1 cellular context compared by ENCODE assay signal in the genomic region with DNA sequence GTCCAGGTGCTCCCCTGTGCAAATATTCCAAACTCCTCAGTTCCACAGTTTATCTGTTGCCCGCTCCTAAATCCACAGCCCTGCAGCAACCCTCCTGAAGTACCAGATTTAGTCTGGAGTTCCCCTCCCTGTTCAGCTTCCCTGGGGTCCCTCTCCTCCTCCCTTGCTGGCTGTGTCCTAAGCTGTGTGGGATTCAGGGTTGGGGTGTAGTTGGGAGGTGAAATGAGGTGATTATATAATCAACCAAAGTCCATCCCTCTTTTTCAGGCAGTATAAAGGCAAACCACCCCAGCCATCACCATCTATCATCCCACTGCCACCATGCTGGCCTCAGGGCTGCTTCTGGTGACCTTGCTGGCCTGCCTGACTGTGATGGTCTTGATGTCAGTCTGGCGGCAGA.
TF ChIP-seq lines count a peak whose summit lies in the region.

A gene with protein sequence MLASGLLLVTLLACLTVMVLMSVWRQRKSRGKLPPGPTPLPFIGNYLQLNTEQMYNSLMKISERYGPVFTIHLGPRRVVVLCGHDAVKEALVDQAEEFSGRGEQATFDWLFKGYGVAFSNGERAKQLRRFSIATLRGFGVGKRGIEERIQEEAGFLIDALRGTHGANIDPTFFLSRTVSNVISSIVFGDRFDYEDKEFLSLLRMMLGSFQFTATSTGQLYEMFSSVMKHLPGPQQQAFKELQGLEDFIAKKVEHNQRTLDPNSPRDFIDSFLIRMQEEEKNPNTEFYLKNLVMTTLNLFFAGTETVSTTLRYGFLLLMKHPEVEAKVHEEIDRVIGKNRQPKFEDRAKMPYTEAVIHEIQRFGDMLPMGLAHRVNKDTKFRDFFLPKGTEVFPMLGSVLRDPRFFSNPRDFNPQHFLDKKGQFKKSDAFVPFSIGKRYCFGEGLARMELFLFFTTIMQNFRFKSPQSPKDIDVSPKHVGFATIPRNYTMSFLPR (plus strand): TSS at position 301 of the 400 bp plus-strand sequence. CDS start 21 bp downstream, at position 322.

TF ChIP-seq in WTC11, 78 proteins besides CTCF, POLR2A, EP300 and RAD21 (continued from another document):
- TF ChIP-seq, protein P1, sequence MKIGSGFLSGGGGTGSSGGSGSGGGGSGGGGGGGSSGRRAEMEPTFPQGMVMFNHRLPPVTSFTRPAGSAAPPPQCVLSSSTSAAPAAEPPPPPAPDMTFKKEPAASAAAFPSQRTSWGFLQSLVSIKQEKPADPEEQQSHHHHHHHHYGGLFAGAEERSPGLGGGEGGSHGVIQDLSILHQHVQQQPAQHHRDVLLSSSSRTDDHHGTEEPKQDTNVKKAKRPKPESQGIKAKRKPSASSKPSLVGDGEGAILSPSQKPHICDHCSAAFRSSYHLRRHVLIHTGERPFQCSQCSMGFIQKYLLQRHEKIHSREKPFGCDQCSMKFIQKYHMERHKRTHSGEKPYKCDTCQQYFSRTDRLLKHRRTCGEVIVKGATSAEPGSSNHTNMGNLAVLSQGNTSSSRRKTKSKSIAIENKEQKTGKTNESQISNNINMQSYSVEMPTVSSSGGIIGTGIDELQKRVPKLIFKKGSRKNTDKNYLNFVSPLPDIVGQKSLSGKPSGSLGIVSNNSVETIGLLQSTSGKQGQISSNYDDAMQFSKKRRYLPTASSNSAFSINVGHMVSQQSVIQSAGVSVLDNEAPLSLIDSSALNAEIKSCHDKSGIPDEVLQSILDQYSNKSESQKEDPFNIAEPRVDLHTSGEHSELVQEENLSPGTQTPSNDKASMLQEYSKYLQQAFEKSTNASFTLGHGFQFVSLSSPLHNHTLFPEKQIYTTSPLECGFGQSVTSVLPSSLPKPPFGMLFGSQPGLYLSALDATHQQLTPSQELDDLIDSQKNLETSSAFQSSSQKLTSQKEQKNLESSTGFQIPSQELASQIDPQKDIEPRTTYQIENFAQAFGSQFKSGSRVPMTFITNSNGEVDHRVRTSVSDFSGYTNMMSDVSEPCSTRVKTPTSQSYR (CRISPR knock-in tag; IDR thresholded peaks at IDR 0.05) = no peak
- TF ChIP-seq, protein P2, sequence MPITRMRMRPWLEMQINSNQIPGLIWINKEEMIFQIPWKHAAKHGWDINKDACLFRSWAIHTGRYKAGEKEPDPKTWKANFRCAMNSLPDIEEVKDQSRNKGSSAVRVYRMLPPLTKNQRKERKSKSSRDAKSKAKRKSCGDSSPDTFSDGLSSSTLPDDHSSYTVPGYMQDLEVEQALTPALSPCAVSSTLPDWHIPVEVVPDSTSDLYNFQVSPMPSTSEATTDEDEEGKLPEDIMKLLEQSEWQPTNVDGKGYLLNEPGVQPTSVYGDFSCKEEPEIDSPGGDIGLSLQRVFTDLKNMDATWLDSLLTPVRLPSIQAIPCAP (CRISPR knock-in tag; IDR thresholded peaks at IDR 0.05) = no peak
- TF ChIP-seq SOX15 (CRISPR knock-in tag; IDR thresholded peaks at IDR 0.05) (no peak), NFYB (CRISPR knock-in tag; conservative IDR thresholded peaks at IDR 0.05; ENCODE audit: low read depth) (no peak), ZNF416 (CRISPR knock-in tag; IDR thresholded peaks at IDR 0.05) (no peak), FOXJ3 (CRISPR knock-in tag; IDR thresholded peaks at IDR 0.05; ENCODE audit: borderline replicate concordance) (no peak), FOXP1 (CRISPR knock-in tag; IDR thresholded peaks at IDR 0.05; ENCODE audit: borderline replicate concordance) (no peak), HMGA2 (CRISPR knock-in tag; IDR thresholded peaks at IDR 0.05) (no peak), TCF7 (CRISPR knock-in tag; IDR thresholded peaks at IDR 0.05; ENCODE audit: low read depth) (no peak), ELF4 (CRISPR knock-in tag; IDR thresholded peaks at IDR 0.05; ENCODE audit: low read depth) (no peak)
- TF ChIP-seq, protein P3, sequence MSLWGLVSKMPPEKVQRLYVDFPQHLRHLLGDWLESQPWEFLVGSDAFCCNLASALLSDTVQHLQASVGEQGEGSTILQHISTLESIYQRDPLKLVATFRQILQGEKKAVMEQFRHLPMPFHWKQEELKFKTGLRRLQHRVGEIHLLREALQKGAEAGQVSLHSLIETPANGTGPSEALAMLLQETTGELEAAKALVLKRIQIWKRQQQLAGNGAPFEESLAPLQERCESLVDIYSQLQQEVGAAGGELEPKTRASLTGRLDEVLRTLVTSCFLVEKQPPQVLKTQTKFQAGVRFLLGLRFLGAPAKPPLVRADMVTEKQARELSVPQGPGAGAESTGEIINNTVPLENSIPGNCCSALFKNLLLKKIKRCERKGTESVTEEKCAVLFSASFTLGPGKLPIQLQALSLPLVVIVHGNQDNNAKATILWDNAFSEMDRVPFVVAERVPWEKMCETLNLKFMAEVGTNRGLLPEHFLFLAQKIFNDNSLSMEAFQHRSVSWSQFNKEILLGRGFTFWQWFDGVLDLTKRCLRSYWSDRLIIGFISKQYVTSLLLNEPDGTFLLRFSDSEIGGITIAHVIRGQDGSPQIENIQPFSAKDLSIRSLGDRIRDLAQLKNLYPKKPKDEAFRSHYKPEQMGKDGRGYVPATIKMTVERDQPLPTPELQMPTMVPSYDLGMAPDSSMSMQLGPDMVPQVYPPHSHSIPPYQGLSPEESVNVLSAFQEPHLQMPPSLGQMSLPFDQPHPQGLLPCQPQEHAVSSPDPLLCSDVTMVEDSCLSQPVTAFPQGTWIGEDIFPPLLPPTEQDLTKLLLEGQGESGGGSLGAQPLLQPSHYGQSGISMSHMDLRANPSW (CRISPR knock-in tag; conservative IDR thresholded peaks at IDR 0.05; ENCODE audit: low read depth) = no peak
- TF ChIP-seq, protein P4, sequence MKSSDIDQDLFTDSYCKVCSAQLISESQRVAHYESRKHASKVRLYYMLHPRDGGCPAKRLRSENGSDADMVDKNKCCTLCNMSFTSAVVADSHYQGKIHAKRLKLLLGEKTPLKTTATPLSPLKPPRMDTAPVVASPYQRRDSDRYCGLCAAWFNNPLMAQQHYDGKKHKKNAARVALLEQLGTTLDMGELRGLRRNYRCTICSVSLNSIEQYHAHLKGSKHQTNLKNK (CRISPR knock-in tag; IDR thresholded peaks at IDR 0.05) = no peak
